22 cellular contexts compared by ENCODE assay signal in genomic region chr5:41356746-41357145, GRCh38.
DNase-seq lines count a peak whose midpoint lies in the region; ATAC-seq and TF ChIP-seq lines count a peak whose summit lies in the region.
"Had no signal": no experiment of that assay in that cellular context is flagged by ENCODE, and none has a peak within 500 bp of the region (broad histone marks: within the 10 kb centered on the region; RNA-seq: fewer than 3 reads in every experiment).

No MANE protein-coding gene starts in this region.

- peaks cover 9% of the 10 kb centered on the region for H3K4me1 Mint-ChIP-seq in nephron progenitor cell
- H3K4me1 Mint-ChIP-seq: CD4-positive, CD25-positive, alpha-beta regulatory T cell; CD8-positive, alpha-beta memory T cell; IgD-negative memory B cell had no signal

- peaks cover 61% of the 10 kb centered on the region for H3K9me3 Mint-ChIP-seq in nephron progenitor cell
- H3K9me3 Mint-ChIP-seq: HFFc6 had no signal

- H3K4me3 Mint-ChIP-seq in nephron progenitor cell = no peak overlapping the region
- H3K4me3 Mint-ChIP-seq: CD4-positive, CD25-positive, alpha-beta regulatory T cell; CD8-positive, alpha-beta memory T cell; HFFc6; IgD-negative memory B cell had no signal

- H3K27me3 Mint-ChIP-seq in nephron progenitor cell (ENCODE audit: low read depth, poor library complexity) = no peaks in the 10 kb centered on the region
- H3K27me3 Mint-ChIP-seq: CD4-positive, CD25-positive, alpha-beta regulatory T cell; CD8-positive, alpha-beta memory T cell; IgD-negative memory B cell had no signal

- DNase-seq in Caki2 (ENCODE audit: low read depth) = peak; percentile 74
- DNase-seq in NCI-H69 (lab: John Stamatoyannopoulos, UW) = peak; percentile 31
- DNase-seq in iPS-NIHi7 (ENCODE audit: extremely low spot score) = peak; percentile 38
- DNase-seq in nephron progenitor cell = peak; percentile 9
- no peak for DNase-seq in Right ventricle myocardium superior
- DNase-seq: ACHN; BE2C; C1 segment of cervical spinal cord; CD4-positive, CD25-positive, alpha-beta regulatory T cell; CD8-positive, alpha-beta memory T cell; COR-L47; DMS153; DMS79; GDM1; GOT3; H7; HFFc6 had no signal

- H3K27ac Mint-ChIP-seq in nephron progenitor cell = peak overlapping the region; percentile 93
- H3K27ac Mint-ChIP-seq: CD4-positive, CD25-positive, alpha-beta regulatory T cell; CD8-positive, alpha-beta memory T cell; HFFc6; IgD-negative memory B cell had no signal

- peaks cover 44% of the 10 kb centered on the region for H3K36me3 Mint-ChIP-seq in nephron progenitor cell (ENCODE audit: low read depth)
- H3K36me3 Mint-ChIP-seq: CD4-positive, CD25-positive, alpha-beta regulatory T cell; CD8-positive, alpha-beta memory T cell had no signal

- in situ Hi-C loops in Caki2 (cut with HindIII; ENCODE audit: low pct_unique_long_range_greater_than_20kb, low sequenced_read_pairs) = no loop called here

- intact Hi-C loops in Right ventricle myocardium superior (cut with DNase I) = no loop called here

- TF ChIP-seq CTCF in nephron progenitor cell (IDR thresholded peaks at IDR 0.05) = no peak

- ATAC-seq in Right ventricle myocardium superior (ENCODE audit: poor library complexity) = no peak
- ATAC-seq in GM21526 (IDR thresholded peaks at IDR 0.05; ENCODE audit: low FRiP score, unreplicated experiment) = no peak
- ATAC-seq in HG03521 (IDR thresholded peaks at IDR 0.05; ENCODE audit: unreplicated experiment) = no peak
- ATAC-seq: HCT116, HepG2 had no signal
